8 cellular contexts compared by ENCODE assay signal in genomic region chr1:85707990-85708825, GRCh38. TPM values are rescaled to one million over a fixed set of nuclear protein-coding genes. Genes with fewer than 3 reads are reported as not detected.
DNase-seq lines count a peak whose midpoint lies in the region; ATAC-seq and TF ChIP-seq lines count a peak whose summit lies in the region.

Gene ZNHIT6 (minus strand): TSS chr1:85708433. CDS start chr1:85708284, 149 bp downstream.

- DNase-seq in CD4-positive, alpha-beta T cell, result peak; percentile 72 to 88 (median 78)
- DNase-seq in NCI-H748 (lab: John Stamatoyannopoulos, UW; ENCODE audit: unreplicated experiment) (peak; percentile 91), dorsolateral prefrontal cortex (peak; percentile 69 to 95 (median 90))
- DNase-seq in activated CD4-positive, alpha-beta T cell treated with anti-CD3 and anti-CD28 coated beads, Interleukin-2, amount 50 U/mL, for 24 hours (ENCODE audit: low read depth in 1 of 2, low spot score in 1 of 2), result peak; percentile 65 to 85
- peak; percentile 81 for DNase-seq in stimulated activated CD4-positive, alpha-beta T cell treated with anti-CD3 and anti-CD28 coated beads, Interleukin-4, amount 100 ng/mL, for 1 hour

- peaks cover 3 to 17% (median 10%) of the 10 kb centered on the region in 4 donors for H3K4me1 ChIP-seq in liver (ENCODE audit: control insufficient read depth in 4 of 4, insufficient read depth in 4 of 4, low read length in 3 of 4)

- intact Hi-C loops in CD4-positive, alpha-beta T cell (cut with DNase I, micrococcal nuclease), result loop anchor here in 1 of 2 experiments (5.0 to 10.0 kb wide), 3 partner anchors 433 to 1016 kb away; partner anchors contain the start of genes BCL10, SH3GLB1 and SSX2IP
- intact Hi-C loops in dorsolateral prefrontal cortex (cut with DNase I), result loop anchor here (5.0 to 10.0 kb wide), 3 partner anchors 123 to 401 kb away; partner anchors contain the start of genes CCN1 (in 1 of the 2) and DDAH1 (in 1 of the 2)

- no peaks in the 10 kb centered on the region for H3K27me3 ChIP-seq in CD4-positive, alpha-beta T cell (ENCODE audit: control insufficient read depth, insufficient read depth, low read length)
- no peaks in the 10 kb centered on the region for H3K27me3 ChIP-seq in dorsolateral prefrontal cortex
- no peaks in the 10 kb centered on the region for H3K27me3 ChIP-seq in liver (ENCODE audit: control insufficient read depth in 4 of 4, insufficient read depth in 4 of 4, low read length in 3 of 4)

- 2% methylated on average over 35 of the region's 35 CpGs for WGBS in liver

- peaks cover 29% of the 10 kb centered on the region for H3K4me1 Mint-ChIP-seq in CD4-positive, alpha-beta T cell (ENCODE audit: low read depth)

- H3K9me3 Mint-ChIP-seq in CD4-positive, alpha-beta T cell, result no peaks in the 10 kb centered on the region

- peaks cover 0 to 3% (median 0%) of the 10 kb centered on the region in 4 donors for H3K36me3 ChIP-seq in liver (ENCODE audit: control insufficient read depth in 4 of 4, insufficient read depth in 3 of 4, low read depth in 1 of 4, low read length in 3 of 4)

- peaks cover 31% of the 10 kb centered on the region for H3K36me3 Mint-ChIP-seq in CD4-positive, alpha-beta T cell (ENCODE audit: low read depth)

- ATAC-seq in CD4-positive, alpha-beta T cell (ENCODE audit: poor library complexity), result peak; percentile 96
- ATAC-seq in GM19395 (IDR thresholded peaks at IDR 0.05; ENCODE audit: unreplicated experiment) (peak; percentile 91), HG03558 (IDR thresholded peaks at IDR 0.05; ENCODE audit: extremely low read depth, unreplicated experiment) (peak; percentile 77)

- no peaks in the 10 kb centered on the region for H3K9me3 ChIP-seq in CD4-positive, alpha-beta T cell (ENCODE audit: control insufficient read depth, low read length)
- no peaks in the 10 kb centered on the region for H3K9me3 ChIP-seq in liver (ENCODE audit: control insufficient read depth in 4 of 4, low read length in 3 of 4)

- TF ChIP-seq CTCF in CD4-positive, alpha-beta T cell (IDR thresholded peaks at IDR 0.05), result no peak
- TF ChIP-seq CTCF in dorsolateral prefrontal cortex (IDR thresholded peaks at IDR 0.05 in 54 of 56, conservative IDR thresholded peaks at IDR 0.05 in 2 of 56; ENCODE audit: low read depth in 1 of 56, partially characterized antibody in 56 of 56), result peak in 41 of 56 donors; percentile 4 to 57 (median 35)
- TF ChIP-seq CTCF in liver (IDR thresholded peaks at IDR 0.05; ENCODE audit: low read depth, low read length, missing input control), result peak; percentile 31

- TF ChIP-seq RAD21 in liver (IDR thresholded peaks at IDR 0.05), result peak in 1 of 2 donors; percentile 40

- no peaks in the 10 kb centered on the region for H3K27me3 Mint-ChIP-seq in CD4-positive, alpha-beta T cell

- H3K9ac ChIP-seq in liver (ENCODE audit: low read depth in 1 of 2, low read length in 2 of 2), result peak within 1 kb of the TSS; percentile 38 to 91

- CTCF ChIA-PET in CD4-positive, alpha-beta T cell (lab: Charles Lee), result interaction anchor here (0.7 to 1.2 kb wide), 3 partner anchors 11 to 996 kb away, joined by 3 to 5 read pairs (median 3); partner anchors contain the start of gene SH3GLB1

- H3K27ac ChIP-seq in CD4-positive, alpha-beta T cell (ENCODE audit: low read depth, low read length), result peak within 1 kb of the TSS; percentile 46
- H3K27ac ChIP-seq in dorsolateral prefrontal cortex, result peak within 1 kb of the TSS in 58 of 59 donors; percentile 71 to 98 (median 92)
- H3K27ac ChIP-seq in liver (ENCODE audit: low read depth in 1 of 2, low read length in 2 of 2), result peak within 1 kb of the TSS; percentile 69 to 79

- H3K27ac Mint-ChIP-seq in CD4-positive, alpha-beta T cell, result no peak within 1 kb of the TSS

- H3K4me3 ChIP-seq in dorsolateral prefrontal cortex (peak within 1 kb of the TSS; percentile 61 to 98 (median 86)), liver (ENCODE audit: low read depth in 1 of 3, low read length in 3 of 3) (peak within 1 kb of the TSS; percentile 78 to 85 (median 79))

- H3K4me3 Mint-ChIP-seq in CD4-positive, alpha-beta T cell, result no peak within 1 kb of the TSS

- POLR2A ChIA-PET in CD4-positive, alpha-beta T cell (lab: Charles Lee), result interaction anchor here (0.6 to 1.4 kb wide), 9 partner anchors 8 to 1206 kb away, joined by 3 to 17 read pairs (median 4); partner anchors contain the start of genes BCL10, HS2ST1, ODF2L and SELENOF

TF ChIP-seq in liver, 16 proteins besides CTCF, POLR2A, EP300 and RAD21:
- peak; percentile 93 for TF ChIP-seq ZBTB33 (IDR thresholded peaks at IDR 0.05)
- TF ChIP-seq GABPA (IDR thresholded peaks at IDR 0.05 in 1 of 2, conservative IDR thresholded peaks at IDR 0.05 in 1 of 2), result peak in 1 of 2 donors; percentile 79
- TF ChIP-seq FOXA2 (IDR thresholded peaks at IDR 0.05), result no peak
- no peak for TF ChIP-seq HNF4G (IDR thresholded peaks at IDR 0.05)
- peak; percentile 95 for TF ChIP-seq YY1 (IDR thresholded peaks at IDR 0.05)
- peak; percentile 97 for TF ChIP-seq MAX (IDR thresholded peaks at IDR 0.05)
- peak in 1 of 2 donors; percentile 26 for TF ChIP-seq HNF4A (conservative IDR thresholded peaks at IDR 0.05)
- peak in 1 of 2 donors; percentile 78 for TF ChIP-seq EGR1 (IDR thresholded peaks at IDR 0.05; ENCODE audit: low read depth in 2 of 2)
- no peak for TF ChIP-seq JUND (IDR thresholded peaks at IDR 0.05)
- no peak for TF ChIP-seq FOXA1 (IDR thresholded peaks at IDR 0.05)
- no peak for TF ChIP-seq ATF3 (IDR thresholded peaks at IDR 0.05)
- peak; percentile 89 for TF ChIP-seq TAF1 (conservative IDR thresholded peaks at IDR 0.05)
- TF ChIP-seq SP1 (IDR thresholded peaks at IDR 0.05), result peak; percentile 47
- peak; percentile 44 to 48 for TF ChIP-seq RXRA (IDR thresholded peaks at IDR 0.05)
- no peak for TF ChIP-seq NR2F2 (IDR thresholded peaks at IDR 0.05)
- peak; percentile 35 for TF ChIP-seq REST (IDR thresholded peaks at IDR 0.05)

RNA-seq across cellular contexts. Expression of gene ZNHIT6, which starts in this region (rescaled TPM):
- 10 to 100 TPM; 10.4 to 10.8 TPM for total RNA-seq in CD4-positive, alpha-beta T cell
- total RNA-seq in dorsolateral prefrontal cortex (10 to 100 TPM; 18.2 to 31.5 (median 22.8) TPM), liver (1 to 10 TPM; 3.3 to 4.0 TPM)
- 1 to 10 TPM; 2.2 to 3.1 TPM for polyA plus RNA-seq in liver

Comparison
In these comparisons a context has a peak if more than half of its experiments do, and no peak if none do; other contexts are left out.
1. Peak in every context shown above with its lines: DNase-seq, ATAC-seq, H3K4me3 ChIP-seq and H3K27ac ChIP-seq.